ENCODE assay signal across 1 cellular context in genomic region chr12:57549203-57549908, GRCh38.
TF ChIP-seq lines count a peak whose summit lies in the region.

No MANE protein-coding gene starts in this region.

TF ChIP-seq in HepG2, 621 proteins besides CTCF, POLR2A, EP300 and RAD21:
- TF ChIP-seq PLSCR1 (CRISPR knock-in tag; IDR thresholded peaks at IDR 0.05; ENCODE audit: borderline replicate concordance) (no peak), EED (CRISPR knock-in tag; IDR thresholded peaks at IDR 0.05) (no peak), TOE1 (CRISPR knock-in tag; IDR thresholded peaks at IDR 0.05) (no peak), RARA (CRISPR knock-in tag; IDR thresholded peaks at IDR 0.05) (no peak), ZNF563 (CRISPR knock-in tag; IDR thresholded peaks at IDR 0.05) (no peak), SPEN (CRISPR knock-in tag; IDR thresholded peaks at IDR 0.05; ENCODE audit: low read depth) (no peak), ATF6 (CRISPR knock-in tag; conservative IDR thresholded peaks at IDR 0.05) (no peak), SOX13 (IDR thresholded peaks at IDR 0.05) (no peak), SOX13 (CRISPR knock-in tag; conservative IDR thresholded peaks at IDR 0.05 in 1 of 2, IDR thresholded peaks at IDR 0.05 in 1 of 2) (no peak), ZNF44 (CRISPR knock-in tag; IDR thresholded peaks at IDR 0.05) (no peak)
- TF ChIP-seq, protein P1, sequence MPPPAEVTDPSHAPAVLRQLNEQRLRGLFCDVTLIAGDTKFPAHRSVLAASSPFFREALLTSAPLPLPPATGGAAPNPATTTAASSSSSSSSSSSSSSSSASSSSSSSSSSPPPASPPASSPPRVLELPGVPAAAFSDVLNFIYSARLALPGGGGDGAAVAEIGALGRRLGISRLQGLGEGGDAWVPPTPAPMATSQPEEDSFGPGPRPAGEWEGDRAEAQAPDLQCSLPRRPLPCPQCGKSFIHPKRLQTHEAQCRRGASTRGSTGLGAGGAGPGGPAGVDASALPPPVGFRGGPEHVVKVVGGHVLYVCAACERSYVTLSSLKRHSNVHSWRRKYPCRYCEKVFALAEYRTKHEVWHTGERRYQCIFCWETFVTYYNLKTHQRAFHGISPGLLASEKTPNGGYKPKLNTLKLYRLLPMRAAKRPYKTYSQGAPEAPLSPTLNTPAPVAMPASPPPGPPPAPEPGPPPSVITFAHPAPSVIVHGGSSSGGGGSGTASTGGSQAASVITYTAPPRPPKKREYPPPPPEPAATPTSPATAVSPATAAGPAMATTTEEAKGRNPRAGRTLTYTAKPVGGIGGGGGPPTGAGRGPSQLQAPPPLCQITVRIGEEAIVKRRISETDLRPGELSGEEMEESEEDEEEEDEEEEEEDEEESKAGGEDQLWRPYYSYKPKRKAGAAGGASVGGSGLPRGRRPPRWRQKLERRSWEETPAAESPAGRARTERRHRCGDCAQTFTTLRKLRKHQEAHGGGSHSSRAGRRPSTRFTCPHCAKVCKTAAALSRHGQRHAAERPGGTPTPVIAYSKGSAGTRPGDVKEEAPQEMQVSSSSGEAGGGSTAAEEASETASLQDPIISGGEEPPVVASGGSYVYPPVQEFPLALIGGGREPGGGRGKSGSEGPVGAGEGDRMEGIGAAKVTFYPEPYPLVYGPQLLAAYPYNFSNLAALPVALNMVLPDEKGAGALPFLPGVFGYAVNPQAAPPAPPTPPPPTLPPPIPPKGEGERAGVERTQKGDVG (CRISPR knock-in tag; IDR thresholded peaks at IDR 0.05; ENCODE audit: borderline replicate concordance) = no peak
